1 cellular context compared by ENCODE assay signal in the genomic region with DNA sequence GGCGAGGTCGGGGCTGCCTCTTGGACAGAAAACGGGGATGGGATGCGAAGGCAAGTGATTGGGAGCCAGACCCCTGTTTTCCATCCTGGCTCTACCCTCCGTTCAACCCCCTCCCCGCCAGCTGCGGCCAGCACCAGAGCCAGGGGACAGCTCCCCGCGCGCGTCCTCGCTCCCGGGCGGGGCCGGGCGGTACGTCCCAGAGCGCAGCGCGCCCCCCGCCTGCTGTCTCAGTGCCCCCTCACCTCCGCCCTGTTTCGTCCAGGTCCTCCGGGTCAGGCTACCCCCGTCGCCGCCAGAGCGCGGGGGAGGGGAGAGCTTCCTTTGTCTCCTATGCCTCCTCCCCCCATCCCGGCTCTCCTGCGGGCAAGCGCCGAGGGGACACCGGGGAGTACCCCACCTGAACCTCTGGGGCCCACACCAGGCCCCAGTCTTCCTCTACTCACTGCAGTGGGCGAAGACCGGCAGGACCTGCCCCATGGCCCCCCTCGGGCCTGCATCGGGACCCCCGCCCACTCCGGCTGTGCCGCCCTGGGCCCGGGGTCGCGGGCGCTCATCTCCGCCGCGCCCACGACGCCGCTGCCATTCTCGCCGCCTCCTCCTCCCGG.
A peak's percentile ranks its signal among the peaks of the same experiment; 100 is the strongest.
TF ChIP-seq lines count a peak whose summit lies in the region.

No MANE protein-coding gene starts in this region.

TF ChIP-seq in K562, 482 proteins besides CTCF, POLR2A, EP300 and RAD21 (continued from another document):
- TF ChIP-seq FOS (IDR thresholded peaks at IDR 0.05; ENCODE audit: extremely low read depth, insufficient read length) = no peak
- TF ChIP-seq PHF21A (IDR thresholded peaks at IDR 0.05; ENCODE audit: borderline replicate concordance, low read depth) = no peak
- TF ChIP-seq, protein P1, sequence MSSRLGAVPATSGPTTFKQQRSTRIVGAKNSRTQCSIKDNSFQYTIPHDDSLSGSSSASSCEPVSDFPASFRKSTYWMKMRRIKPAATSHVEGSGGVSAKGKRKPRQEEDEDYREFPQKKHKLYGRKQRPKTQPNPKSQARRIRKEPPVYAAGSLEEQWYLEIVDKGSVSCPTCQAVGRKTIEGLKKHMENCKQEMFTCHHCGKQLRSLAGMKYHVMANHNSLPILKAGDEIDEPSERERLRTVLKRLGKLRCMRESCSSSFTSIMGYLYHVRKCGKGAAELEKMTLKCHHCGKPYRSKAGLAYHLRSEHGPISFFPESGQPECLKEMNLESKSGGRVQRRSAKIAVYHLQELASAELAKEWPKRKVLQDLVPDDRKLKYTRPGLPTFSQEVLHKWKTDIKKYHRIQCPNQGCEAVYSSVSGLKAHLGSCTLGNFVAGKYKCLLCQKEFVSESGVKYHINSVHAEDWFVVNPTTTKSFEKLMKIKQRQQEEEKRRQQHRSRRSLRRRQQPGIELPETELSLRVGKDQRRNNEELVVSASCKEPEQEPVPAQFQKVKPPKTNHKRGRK (tag; IDR thresholded peaks at IDR 0.05) = no peak
- TF ChIP-seq TAF15 (IDR thresholded peaks at IDR 0.05; ENCODE audit: low read depth, low read length) = no peak
- TF ChIP-seq SIX5 (IDR thresholded peaks at IDR 0.05; ENCODE audit: borderline replicate concordance in 1 of 2, insufficient read depth in 1 of 2, low read depth in 1 of 2, low read length in 2 of 2) = no peak
- no peak for TF ChIP-seq TARDBP (IDR thresholded peaks at IDR 0.05)
- TF ChIP-seq RUNX1 (IDR thresholded peaks at IDR 0.05; ENCODE audit: low read depth) = no peak
- no peak for TF ChIP-seq MCM7 (IDR thresholded peaks at IDR 0.05)
- TF ChIP-seq, protein P2, sequence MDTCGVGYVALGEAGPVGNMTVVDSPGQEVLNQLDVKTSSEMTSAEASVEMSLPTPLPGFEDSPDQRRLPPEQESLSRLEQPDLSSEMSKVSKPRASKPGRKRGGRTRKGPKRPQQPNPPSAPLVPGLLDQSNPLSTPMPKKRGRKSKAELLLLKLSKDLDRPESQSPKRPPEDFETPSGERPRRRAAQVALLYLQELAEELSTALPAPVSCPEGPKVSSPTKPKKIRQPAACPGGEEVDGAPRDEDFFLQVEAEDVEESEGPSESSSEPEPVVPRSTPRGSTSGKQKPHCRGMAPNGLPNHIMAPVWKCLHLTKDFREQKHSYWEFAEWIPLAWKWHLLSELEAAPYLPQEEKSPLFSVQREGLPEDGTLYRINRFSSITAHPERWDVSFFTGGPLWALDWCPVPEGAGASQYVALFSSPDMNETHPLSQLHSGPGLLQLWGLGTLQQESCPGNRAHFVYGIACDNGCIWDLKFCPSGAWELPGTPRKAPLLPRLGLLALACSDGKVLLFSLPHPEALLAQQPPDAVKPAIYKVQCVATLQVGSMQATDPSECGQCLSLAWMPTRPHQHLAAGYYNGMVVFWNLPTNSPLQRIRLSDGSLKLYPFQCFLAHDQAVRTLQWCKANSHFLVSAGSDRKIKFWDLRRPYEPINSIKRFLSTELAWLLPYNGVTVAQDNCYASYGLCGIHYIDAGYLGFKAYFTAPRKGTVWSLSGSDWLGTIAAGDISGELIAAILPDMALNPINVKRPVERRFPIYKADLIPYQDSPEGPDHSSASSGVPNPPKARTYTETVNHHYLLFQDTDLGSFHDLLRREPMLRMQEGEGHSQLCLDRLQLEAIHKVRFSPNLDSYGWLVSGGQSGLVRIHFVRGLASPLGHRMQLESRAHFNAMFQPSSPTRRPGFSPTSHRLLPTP (IDR thresholded peaks at IDR 0.05; ENCODE audit: borderline replicate concordance, extremely low read depth, insufficient read length) = no peak
- TF ChIP-seq MTA3 (IDR thresholded peaks at IDR 0.05; ENCODE audit: borderline replicate concordance) = no peak
- TF ChIP-seq SIN3A (IDR thresholded peaks at IDR 0.05; ENCODE audit: borderline replicate concordance in 2 of 2, control insufficient read depth in 1 of 2, low read depth in 2 of 2, low read length in 2 of 2) = peak; percentile 83 to 97; a peak in 2 of 4 replicates
- TF ChIP-seq NFE2 (IDR thresholded peaks at IDR 0.05; ENCODE audit: low read depth) = 0 out of 2 replicates have a peak, but pooled peaks have one; percentile 2
- TF ChIP-seq ZNF143 (CRISPR knock-in tag; IDR thresholded peaks at IDR 0.05) = no peak
- TF ChIP-seq CBFA2T3 (IDR thresholded peaks at IDR 0.05) = no peak
- TF ChIP-seq JUN (IDR thresholded peaks at IDR 0.05; ENCODE audit: borderline replicate concordance, low read depth, low read length) = no peak
- no peak for TF ChIP-seq JUN (CRISPR knock-in tag; IDR thresholded peaks at IDR 0.05; ENCODE audit: borderline replicate concordance)
- peak; percentile 49 for TF ChIP-seq ZFX (CRISPR knock-in tag; IDR thresholded peaks at IDR 0.05)
- no peak for TF ChIP-seq ARID2 (IDR thresholded peaks at IDR 0.05)
- TF ChIP-seq ZNF282 (CRISPR knock-in tag; IDR thresholded peaks at IDR 0.05) = 0 out of 2 replicates have a peak, but pooled peaks have one; percentile 76
- TF ChIP-seq, protein P3, sequence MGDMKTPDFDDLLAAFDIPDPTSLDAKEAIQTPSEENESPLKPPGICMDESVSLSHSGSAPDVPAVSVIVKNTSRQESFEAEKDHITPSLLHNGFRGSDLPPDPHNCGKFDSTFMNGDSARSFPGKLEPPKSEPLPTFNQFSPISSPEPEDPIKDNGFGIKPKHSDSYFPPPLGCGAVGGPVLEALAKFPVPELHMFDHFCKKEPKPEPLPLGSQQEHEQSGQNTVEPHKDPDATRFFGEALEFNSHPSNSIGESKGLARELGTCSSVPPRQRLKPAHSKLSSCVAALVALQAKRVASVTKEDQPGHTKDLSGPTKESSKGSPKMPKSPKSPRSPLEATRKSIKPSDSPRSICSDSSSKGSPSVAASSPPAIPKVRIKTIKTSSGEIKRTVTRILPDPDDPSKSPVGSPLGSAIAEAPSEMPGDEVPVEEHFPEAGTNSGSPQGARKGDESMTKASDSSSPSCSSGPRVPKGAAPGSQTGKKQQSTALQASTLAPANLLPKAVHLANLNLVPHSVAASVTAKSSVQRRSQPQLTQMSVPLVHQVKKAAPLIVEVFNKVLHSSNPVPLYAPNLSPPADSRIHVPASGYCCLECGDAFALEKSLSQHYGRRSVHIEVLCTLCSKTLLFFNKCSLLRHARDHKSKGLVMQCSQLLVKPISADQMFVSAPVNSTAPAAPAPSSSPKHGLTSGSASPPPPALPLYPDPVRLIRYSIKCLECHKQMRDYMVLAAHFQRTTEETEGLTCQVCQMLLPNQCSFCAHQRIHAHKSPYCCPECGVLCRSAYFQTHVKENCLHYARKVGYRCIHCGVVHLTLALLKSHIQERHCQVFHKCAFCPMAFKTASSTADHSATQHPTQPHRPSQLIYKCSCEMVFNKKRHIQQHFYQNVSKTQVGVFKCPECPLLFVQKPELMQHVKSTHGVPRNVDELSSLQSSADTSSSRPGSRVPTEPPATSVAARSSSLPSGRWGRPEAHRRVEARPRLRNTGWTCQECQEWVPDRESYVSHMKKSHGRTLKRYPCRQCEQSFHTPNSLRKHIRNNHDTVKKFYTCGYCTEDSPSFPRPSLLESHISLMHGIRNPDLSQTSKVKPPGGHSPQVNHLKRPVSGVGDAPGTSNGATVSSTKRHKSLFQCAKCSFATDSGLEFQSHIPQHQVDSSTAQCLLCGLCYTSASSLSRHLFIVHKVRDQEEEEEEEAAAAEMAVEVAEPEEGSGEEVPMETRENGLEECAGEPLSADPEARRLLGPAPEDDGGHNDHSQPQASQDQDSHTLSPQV (IDR thresholded peaks at IDR 0.05) = no peak
- TF ChIP-seq PTRF (tag; IDR thresholded peaks at IDR 0.05) = no peak
- peak; percentile 26 for TF ChIP-seq CCNT2 (IDR thresholded peaks at IDR 0.05; ENCODE audit: borderline replicate concordance, extremely low read depth, insufficient read length, low read depth, low read length)
TF ChIP-seq in K562: peak in this region for 88.
